Comparison of ENCODE assay signal across 2 cellular contexts in genomic region chr2:31193066-31193396, GRCh38.
TF ChIP-seq lines count a peak whose summit lies in the region.

No MANE protein-coding gene starts in this region.

TF ChIP-seq in GM23338, 12 proteins besides CTCF, POLR2A, EP300 and RAD21 (continued from another document):
- TF ChIP-seq ZNF462 (CRISPR knock-in tag; IDR thresholded peaks at IDR 0.05) (no peak), EZH2 (IDR thresholded peaks at IDR 0.05; ENCODE audit: low read depth, unreplicated experiment) (no peak), POLR2AphosphoS5 (IDR thresholded peaks at IDR 0.05; ENCODE audit: low read depth) (no peak), NANOG (IDR thresholded peaks at IDR 0.05; ENCODE audit: borderline replicate concordance) (no peak), ETS1 (IDR thresholded peaks at IDR 0.05) (no peak), ZNF114 (CRISPR knock-in tag; IDR thresholded peaks at IDR 0.05) (no peak), ZNF331 (CRISPR knock-in tag; IDR thresholded peaks at IDR 0.05; ENCODE audit: low read depth) (no peak)

TF ChIP-seq in WTC11, 78 proteins besides CTCF, POLR2A, EP300 and RAD21 (continued from another document):
- TF ChIP-seq, protein P1, sequence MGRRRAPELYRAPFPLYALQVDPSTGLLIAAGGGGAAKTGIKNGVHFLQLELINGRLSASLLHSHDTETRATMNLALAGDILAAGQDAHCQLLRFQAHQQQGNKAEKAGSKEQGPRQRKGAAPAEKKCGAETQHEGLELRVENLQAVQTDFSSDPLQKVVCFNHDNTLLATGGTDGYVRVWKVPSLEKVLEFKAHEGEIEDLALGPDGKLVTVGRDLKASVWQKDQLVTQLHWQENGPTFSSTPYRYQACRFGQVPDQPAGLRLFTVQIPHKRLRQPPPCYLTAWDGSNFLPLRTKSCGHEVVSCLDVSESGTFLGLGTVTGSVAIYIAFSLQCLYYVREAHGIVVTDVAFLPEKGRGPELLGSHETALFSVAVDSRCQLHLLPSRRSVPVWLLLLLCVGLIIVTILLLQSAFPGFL (CRISPR knock-in tag; IDR thresholded peaks at IDR 0.05; ENCODE audit: borderline replicate concordance), result no peak
- TF ChIP-seq ZNF423 (CRISPR knock-in tag; IDR thresholded peaks at IDR 0.05) (no peak), ESRRA (CRISPR knock-in tag; IDR thresholded peaks at IDR 0.05; ENCODE audit: borderline replicate concordance) (no peak), ETV6 (CRISPR knock-in tag; IDR thresholded peaks at IDR 0.05) (no peak), FOXP1 (CRISPR knock-in tag; IDR thresholded peaks at IDR 0.05; ENCODE audit: borderline replicate concordance) (no peak), FOXJ3 (CRISPR knock-in tag; IDR thresholded peaks at IDR 0.05; ENCODE audit: borderline replicate concordance) (no peak)
- TF ChIP-seq, protein P2, sequence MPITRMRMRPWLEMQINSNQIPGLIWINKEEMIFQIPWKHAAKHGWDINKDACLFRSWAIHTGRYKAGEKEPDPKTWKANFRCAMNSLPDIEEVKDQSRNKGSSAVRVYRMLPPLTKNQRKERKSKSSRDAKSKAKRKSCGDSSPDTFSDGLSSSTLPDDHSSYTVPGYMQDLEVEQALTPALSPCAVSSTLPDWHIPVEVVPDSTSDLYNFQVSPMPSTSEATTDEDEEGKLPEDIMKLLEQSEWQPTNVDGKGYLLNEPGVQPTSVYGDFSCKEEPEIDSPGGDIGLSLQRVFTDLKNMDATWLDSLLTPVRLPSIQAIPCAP (CRISPR knock-in tag; IDR thresholded peaks at IDR 0.05), result no peak
